17 cellular contexts compared by ENCODE assay signal in the genomic region with DNA sequence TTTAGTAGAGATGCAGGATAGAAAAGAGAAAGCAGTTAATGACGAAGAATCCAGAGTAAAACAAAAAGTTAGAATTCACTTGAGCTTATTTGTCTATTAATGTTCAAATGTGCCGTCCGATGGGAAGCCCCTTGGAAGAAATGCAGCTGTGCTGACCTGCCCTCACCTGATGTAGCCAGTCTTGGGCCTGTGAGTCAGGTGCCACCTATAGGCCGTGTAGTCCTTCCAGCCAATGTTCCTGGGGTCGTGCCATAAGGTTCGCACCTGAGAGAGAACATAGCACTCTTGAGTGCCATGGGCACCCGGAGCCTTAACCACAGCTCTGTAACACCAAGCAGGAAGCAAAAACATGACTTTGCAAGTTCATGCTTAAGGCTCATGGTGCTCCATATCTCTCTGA. TPM values are rescaled to one million over a fixed set of nuclear protein-coding genes. Genes with fewer than 3 reads are reported as not detected.
A peak's percentile ranks its signal among the peaks of the same experiment; 100 is the strongest.
DNase-seq lines count a peak whose midpoint lies in the region; ATAC-seq and TF ChIP-seq lines count a peak whose summit lies in the region.
"Had no signal": no experiment of that assay in that cellular context is flagged by ENCODE, and none has a peak within 500 bp of the region (broad histone marks: within the 10 kb centered on the region; RNA-seq: fewer than 3 reads in every experiment).

No MANE protein-coding gene starts in this region.

- no peak overlapping the region for H3K4me3 Mint-ChIP-seq in WTC11
- H3K4me3 Mint-ChIP-seq in natural killer cell: no peak overlapping the region
- H3K4me3 Mint-ChIP-seq in CD4-positive, alpha-beta memory T cell: no peak overlapping the region
- H3K4me3 Mint-ChIP-seq: IgD-negative memory B cell had no signal

- H3K4me3 ChIP-seq in right atrium auricular region (no peak overlapping the region), epithelial cell of proximal tubule (ENCODE audit: low read depth, low read length) (no peak overlapping the region)
- H3K4me3 ChIP-seq in CD4-positive, alpha-beta memory T cell (ENCODE audit: low read length in 2 of 2): no peak overlapping the region
- H3K4me3 ChIP-seq: A549 had no signal

- no peaks in the 10 kb centered on the region for H3K27me3 Mint-ChIP-seq in WTC11 (ENCODE audit: low read depth)
- H3K27me3 Mint-ChIP-seq in natural killer cell (ENCODE audit: low read depth in 2 of 2): peaks cover 13 to 16% of the 10 kb centered on the region in 2 donors
- peaks cover 5 to 6% of the 10 kb centered on the region in 2 donors for H3K27me3 Mint-ChIP-seq in CD4-positive, alpha-beta memory T cell
- H3K27me3 Mint-ChIP-seq: IgD-negative memory B cell had no signal

- H3K27me3 ChIP-seq in right atrium auricular region: no peaks in the 10 kb centered on the region
- no peaks in the 10 kb centered on the region for H3K27me3 ChIP-seq in CD4-positive, alpha-beta memory T cell (ENCODE audit: insufficient read depth, low read length)

- H3K9me3 Mint-ChIP-seq in WTC11 (peaks cover 9% of the 10 kb centered on the region), natural killer cell (peaks cover 4 to 12% of the 10 kb centered on the region in 2 donors)
- H3K9me3 Mint-ChIP-seq in CD4-positive, alpha-beta memory T cell: peaks cover 0 to 4% (median 0%) of the 10 kb centered on the region in 8 donors

- CTCF ChIA-PET in WTC11 (lab: Charles Lee): interaction anchor here (1.0 kb wide), 2 partner anchors 24 to 201 kb away, joined by 3 to 6 read pairs; no protein-coding TSS in a partner anchor
- CTCF ChIA-PET in CD4-positive, alpha-beta memory T cell (lab: Charles Lee; ENCODE audit: partially characterized antibody): interaction anchor here (1.0 kb wide), 1 partner anchor 8 kb away, joined by 3 read pairs; no protein-coding TSS in a partner anchor

- H3K36me3 Mint-ChIP-seq in WTC11 (peaks cover 94% of the 10 kb centered on the region), natural killer cell (no peaks in the 10 kb centered on the region)
- H3K36me3 Mint-ChIP-seq in CD4-positive, alpha-beta memory T cell: no peaks in the 10 kb centered on the region
- H3K36me3 Mint-ChIP-seq: IgD-negative memory B cell had no signal

- no peak for ATAC-seq in Right ventricle myocardium inferior
- peak; percentile 73 for ATAC-seq in WTC11
- ATAC-seq in sciatic nerve: no peak
- ATAC-seq in omental fat pad (ENCODE audit: low FRiP score): no peak
- ATAC-seq in natural killer cell: no peak
- ATAC-seq: A549 had no signal

- H3K4me1 ChIP-seq in right atrium auricular region: no peaks in the 10 kb centered on the region
- H3K4me1 ChIP-seq in CD4-positive, alpha-beta memory T cell (ENCODE audit: insufficient read depth, low read length): no peaks in the 10 kb centered on the region
- H3K4me1 ChIP-seq: A549 had no signal

- peaks cover 37% of the 10 kb centered on the region for H3K36me3 ChIP-seq in right atrium auricular region
- no peaks in the 10 kb centered on the region for H3K36me3 ChIP-seq in CD4-positive, alpha-beta memory T cell (ENCODE audit: insufficient read depth, low read length)

- no peak overlapping the region for H3K27ac ChIP-seq in right atrium auricular region
- H3K27ac ChIP-seq in CD4-positive, alpha-beta memory T cell (ENCODE audit: low read depth, low read length): no peak overlapping the region
- H3K27ac ChIP-seq: A549 had no signal

- DNase-seq in Right ventricle myocardium inferior (ENCODE audit: missing footprints) (peak; percentile 48), right atrium auricular region (ENCODE audit: low spot score) (no peak), WTC11 (ENCODE audit: low spot score) (no peak), epithelial cell of proximal tubule (ENCODE audit: low read depth) (no peak), sciatic nerve (ENCODE audit: low spot score) (peak; percentile 43), omental fat pad (ENCODE audit: low spot score) (no peak), natural killer cell (no peak)
- no peak for DNase-seq in CD4-positive, alpha-beta memory T cell
- DNase-seq: C1 segment of cervical spinal cord, Kasumi-1, MM.1S, NCI-H1105 treated with DMSO at 0.1 percent for 48 hours, NCI-H1694, SHP77 had no signal

- no peaks in the 10 kb centered on the region for H3K4me1 Mint-ChIP-seq in WTC11
- H3K4me1 Mint-ChIP-seq in natural killer cell: no peaks in the 10 kb centered on the region
- peaks cover 0 to 1% (median 0%) of the 10 kb centered on the region in 4 donors for H3K4me1 Mint-ChIP-seq in CD4-positive, alpha-beta memory T cell
- H3K4me1 Mint-ChIP-seq: IgD-negative memory B cell had no signal

- no peaks in the 10 kb centered on the region for H3K9me3 ChIP-seq in right atrium auricular region
- H3K9me3 ChIP-seq in CD4-positive, alpha-beta memory T cell (ENCODE audit: control insufficient read depth in 1 of 2, low read length in 2 of 2): no peaks in the 10 kb centered on the region
- H3K9me3 ChIP-seq: A549 had no signal

- H3K27ac Mint-ChIP-seq in WTC11: no peak overlapping the region
- H3K27ac Mint-ChIP-seq in natural killer cell: no peak overlapping the region
- no peak overlapping the region for H3K27ac Mint-ChIP-seq in CD4-positive, alpha-beta memory T cell
- H3K27ac Mint-ChIP-seq: IgD-negative memory B cell had no signal

- POLR2A ChIA-PET in WTC11 (lab: Charles Lee): no interaction called here
- POLR2A ChIA-PET in CD4-positive, alpha-beta memory T cell (lab: Charles Lee; ENCODE audit: partially characterized antibody): no interaction called here

- intact Hi-C loops in Right ventricle myocardium inferior (cut with DNase I) (no loop called here), sciatic nerve (cut with DNase I) (no loop called here), natural killer cell (cut with micrococcal nuclease) (no loop called here)
- intact Hi-C loops in CD4-positive, alpha-beta memory T cell (cut with micrococcal nuclease): no loop called here

- no peak for TF ChIP-seq CTCF in right atrium auricular region (IDR thresholded peaks at IDR 0.05)
- no peak for TF ChIP-seq CTCF in WTC11 (IDR thresholded peaks at IDR 0.05)
- TF ChIP-seq CTCF in epithelial cell of proximal tubule (conservative IDR thresholded peaks at IDR 0.05; ENCODE audit: low read depth, low read length): peak; percentile 18
- no peak for TF ChIP-seq CTCF in omental fat pad (IDR thresholded peaks at IDR 0.05)
- TF ChIP-seq CTCF in natural killer cell (IDR thresholded peaks at IDR 0.05): no peak

TF ChIP-seq in WTC11, 78 proteins besides CTCF, POLR2A, EP300 and RAD21:
- no peak for TF ChIP-seq GTF2I (CRISPR knock-in tag; conservative IDR thresholded peaks at IDR 0.05)
- TF ChIP-seq, protein P1, sequence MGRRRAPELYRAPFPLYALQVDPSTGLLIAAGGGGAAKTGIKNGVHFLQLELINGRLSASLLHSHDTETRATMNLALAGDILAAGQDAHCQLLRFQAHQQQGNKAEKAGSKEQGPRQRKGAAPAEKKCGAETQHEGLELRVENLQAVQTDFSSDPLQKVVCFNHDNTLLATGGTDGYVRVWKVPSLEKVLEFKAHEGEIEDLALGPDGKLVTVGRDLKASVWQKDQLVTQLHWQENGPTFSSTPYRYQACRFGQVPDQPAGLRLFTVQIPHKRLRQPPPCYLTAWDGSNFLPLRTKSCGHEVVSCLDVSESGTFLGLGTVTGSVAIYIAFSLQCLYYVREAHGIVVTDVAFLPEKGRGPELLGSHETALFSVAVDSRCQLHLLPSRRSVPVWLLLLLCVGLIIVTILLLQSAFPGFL (CRISPR knock-in tag; IDR thresholded peaks at IDR 0.05; ENCODE audit: borderline replicate concordance): no peak
- TF ChIP-seq, protein P2, sequence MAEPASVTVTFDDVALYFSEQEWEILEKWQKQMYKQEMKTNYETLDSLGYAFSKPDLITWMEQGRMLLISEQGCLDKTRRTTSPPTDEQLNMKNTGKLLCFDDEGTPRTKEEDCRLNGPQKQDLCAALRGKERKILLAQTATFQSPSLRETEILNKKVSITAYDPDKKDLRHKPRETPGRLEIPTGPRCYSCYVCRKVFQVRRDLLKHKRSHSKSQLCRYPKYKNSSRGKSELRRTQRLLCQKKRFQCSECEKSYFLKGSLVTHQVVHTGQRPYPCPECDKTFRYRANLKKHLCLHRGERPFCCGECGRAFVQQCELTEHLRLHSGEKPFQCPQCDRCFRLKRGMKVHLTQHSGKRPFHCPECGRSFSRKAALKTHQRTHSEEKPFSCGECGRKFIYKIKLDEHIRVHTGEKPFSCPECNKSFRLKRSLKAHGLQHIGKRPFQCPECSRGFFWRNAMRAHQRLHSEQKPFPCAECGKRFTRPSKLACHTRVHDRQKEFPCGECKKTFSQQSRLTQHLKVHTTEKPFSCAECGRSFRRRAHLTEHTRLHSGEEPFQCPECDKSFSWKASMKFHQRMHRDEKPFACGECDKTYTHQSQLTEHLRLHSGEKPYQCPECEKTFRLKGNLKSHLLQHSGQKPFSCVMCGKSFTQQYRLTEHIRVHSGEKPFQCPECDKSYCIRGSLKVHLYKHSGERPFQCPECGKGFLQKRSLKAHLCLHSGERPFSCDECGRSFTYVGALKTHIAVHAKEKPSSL (CRISPR knock-in tag; conservative IDR thresholded peaks at IDR 0.05): no peak
- no peak for TF ChIP-seq MXD4 (CRISPR knock-in tag; IDR thresholded peaks at IDR 0.05; ENCODE audit: borderline replicate concordance)

RNA-seq across cellular contexts. Expression of a gene that starts 32.4 kb away (rescaled TPM):
- total RNA-seq in Right ventricle myocardium inferior (10.6 TPM), right atrium auricular region (10 to 100 TPM; 16.2 to 24.5 TPM), WTC11 (2021) (33.5 to 40.3 TPM (median 35.8 TPM) in 3 replicates), epithelial cell of proximal tubule (2.5 and 2.7 TPM in 2 replicates), sciatic nerve (104 TPM), omental fat pad (100 to 1,000 TPM in 2 of 4 donors, 10 to 100 TPM in 2; 53.5 to 115 (median 93.8) TPM), natural killer cell (not detected)
- total RNA-seq in CD4-positive, alpha-beta memory T cell: not detected
- polyA plus RNA-seq in CD4-positive, alpha-beta memory T cell: under 1 TPM; 0.09 to 0.14 TPM
- total RNA-seq: NCI-H460 had no signal

Comparison
In these comparisons a context has a peak if more than half of its experiments do, and no peak if none do; other contexts are left out.
1. DNase-seq: peak in Right ventricle myocardium inferior (single experiment) and sciatic nerve (single experiment); none in right atrium auricular region (single experiment), WTC11 (single experiment), epithelial cell of proximal tubule (single experiment), omental fat pad (single experiment), natural killer cell (single experiment) and CD4-positive, alpha-beta memory T cell (0 of 5).